Comparison of ENCODE assay signal across 21 cellular contexts in genomic region chr9:76910861-76911260, GRCh38.
"Had no signal": no experiment of that assay in that cellular context is flagged by ENCODE, and none has a peak within 500 bp of the region (broad histone marks: within the 10 kb centered on the region; RNA-seq: fewer than 3 reads in every experiment).

No MANE protein-coding gene starts in this region.

- ATAC-seq: effector memory CD8-positive, alpha-beta T cell; foreskin keratinocyte; gastroesophageal sphincter; heart left ventricle; left cardiac atrium; left lung; left ventricle myocardium superior; lower lobe of right lung; mucosa of descending colon had no signal

- H3K36me3 ChIP-seq: colonic mucosa, esophagus muscularis mucosa, gastroesophageal sphincter, heart left ventricle, left lung, lower lobe of right lung had no signal

- H3K36me3 Mint-ChIP-seq: immature natural killer cell, mesothelial cell of epicardium had no signal

- H3K4me3 ChIP-seq: colonic mucosa, esophagus muscularis mucosa, gastroesophageal sphincter, heart left ventricle, hepatocyte, left lung, lower lobe of right lung, mucosa of descending colon had no signal

- H3K4me2 ChIP-seq: hepatocyte had no signal

- H3K4me3 Mint-ChIP-seq: dendritic cell treated with granulocyte-macrophage colony-stimulating factor and Interleukin-4, amounts not matched to agents 40 ng/mL and 50 ng/mL, for 4 days; effector memory CD8-positive, alpha-beta T cell; endodermal cell; immature natural killer cell; mesothelial cell of epicardium; naive B cell had no signal

- DNase-seq: colonic mucosa; cortex of kidney; effector CD8-positive, alpha-beta T cell; effector memory CD8-positive, alpha-beta T cell; endodermal cell; foreskin keratinocyte; heart left ventricle; hypothalamus; immature natural killer cell; left cardiac atrium; left lung; left ventricle myocardium superior; lower lobe of right lung; mesenchymal stem cell; mucosa of descending colon; naive B cell had no signal

- H3K27ac Mint-ChIP-seq: dendritic cell treated with granulocyte-macrophage colony-stimulating factor and Interleukin-4, amounts not matched to agents 40 ng/mL and 50 ng/mL, for 4 days; effector memory CD8-positive, alpha-beta T cell; endodermal cell; immature natural killer cell; mesothelial cell of epicardium; naive B cell had no signal

- H3K79me2 ChIP-seq: hepatocyte had no signal

- H3K9me3 Mint-ChIP-seq: dendritic cell treated with granulocyte-macrophage colony-stimulating factor and Interleukin-4, amounts not matched to agents 40 ng/mL and 50 ng/mL, for 4 days; mesothelial cell of epicardium had no signal

- H2AFZ ChIP-seq: hepatocyte had no signal

- H3K4me1 ChIP-seq: colonic mucosa had no signal

- H3K9me3 ChIP-seq: colonic mucosa, esophagus muscularis mucosa, gastroesophageal sphincter, heart left ventricle, left lung, lower lobe of right lung, mucosa of descending colon had no signal

- H3K27me3 ChIP-seq: esophagus muscularis mucosa, gastroesophageal sphincter had no signal

- H3K27ac ChIP-seq: colonic mucosa, esophagus muscularis mucosa, foreskin keratinocyte, gastroesophageal sphincter, heart left ventricle, hepatocyte, left lung, lower lobe of right lung had no signal
